20 cellular contexts compared by ENCODE assay signal in the genomic region with DNA sequence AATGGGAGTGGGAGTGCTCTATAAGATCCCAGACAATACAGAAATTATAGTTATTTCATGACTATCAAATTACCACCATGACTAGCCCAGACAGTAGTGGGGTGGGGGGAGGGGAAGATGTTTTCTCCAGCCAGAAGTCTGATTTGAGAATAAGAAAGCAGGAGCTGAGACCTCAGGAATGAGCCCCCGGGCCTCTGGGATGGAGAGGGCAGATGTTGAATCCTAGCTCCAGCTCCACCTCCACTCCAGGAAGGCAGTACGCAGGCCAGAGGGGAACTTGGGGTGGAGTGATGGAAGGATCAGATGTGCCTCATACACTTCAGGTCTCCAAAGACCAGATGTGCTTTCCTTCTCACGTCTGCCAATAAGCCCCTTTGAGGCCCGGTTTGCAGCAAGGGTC. TPM values are rescaled to one million over a fixed set of nuclear protein-coding genes. Genes with fewer than 3 reads are reported as not detected.
DNase-seq lines count a peak whose midpoint lies in the region; TF ChIP-seq lines count a peak whose summit lies in the region.
"Had no signal": no experiment of that assay in that cellular context is flagged by ENCODE, and none has a peak within 500 bp of the region (broad histone marks: within the 10 kb centered on the region; RNA-seq: fewer than 3 reads in every experiment).

No MANE protein-coding gene starts in this region.

- H3K4me1 ChIP-seq in trophoblast cell (ENCODE audit: control insufficient read depth in 1 of 2, insufficient read depth in 2 of 2, low read length in 2 of 2) (peaks cover 2 to 9% of the 10 kb centered on the region in 2 experiments), Peyer's patch (no peaks in the 10 kb centered on the region)

- no peak for TF ChIP-seq POLR2A in Peyer's patch (IDR thresholded peaks at IDR 0.05)

- H3K27me3 ChIP-seq in trophoblast cell (ENCODE audit: insufficient read depth, low read length) (no peaks in the 10 kb centered on the region), Peyer's patch (no peaks in the 10 kb centered on the region)

- no peak overlapping the region for H3K14ac ChIP-seq in trophoblast cell (ENCODE audit: low read length)

- no peak overlapping the region for H3K9ac ChIP-seq in trophoblast cell (ENCODE audit: low read length)
- H3K9ac ChIP-seq: BLaER1 had no signal

- H3K4me3 ChIP-seq in trophoblast cell (ENCODE audit: low read depth, low read length), result no peak overlapping the region
- H3K4me3 ChIP-seq in Peyer's patch, result no peak overlapping the region
- H3K4me3 ChIP-seq: BLaER1, GM23338 had no signal

- H3K79me2 ChIP-seq in trophoblast cell (ENCODE audit: control insufficient read depth, insufficient read depth, low read length, poor library complexity), result no peaks in the 10 kb centered on the region

- H4K91ac ChIP-seq in trophoblast cell (ENCODE audit: low read depth, low read length), result no peak overlapping the region

- no peaks in the 10 kb centered on the region for H3K9me3 ChIP-seq in trophoblast cell (ENCODE audit: insufficient read depth, low read depth, low read length)
- no peaks in the 10 kb centered on the region for H3K9me3 ChIP-seq in Peyer's patch
- H3K9me3 ChIP-seq: BLaER1 had no signal

- no peak overlapping the region for H2BK120ac ChIP-seq in trophoblast cell (ENCODE audit: insufficient read depth, low read length, poor library complexity)

- H3K27me3 Mint-ChIP-seq in endothelial cell (ENCODE audit: unreplicated experiment), result no peaks in the 10 kb centered on the region
- H3K27me3 Mint-ChIP-seq: CD4-positive, alpha-beta memory T cell had no signal

- H3K27ac Mint-ChIP-seq in endothelial cell (ENCODE audit: unreplicated experiment), result peak overlapping the region; percentile 78
- H3K27ac Mint-ChIP-seq: CD14-positive monocyte; CD4-positive, alpha-beta memory T cell; GM23338; HFFc6; IgD-negative memory B cell had no signal

- H4K8ac ChIP-seq in trophoblast cell (ENCODE audit: low read depth, low read length), result no peak overlapping the region

- H3K23ac ChIP-seq in trophoblast cell (ENCODE audit: low read length), result no peak overlapping the region

- H3K18ac ChIP-seq in trophoblast cell (ENCODE audit: low read length), result no peak overlapping the region

- H3K36me3 Mint-ChIP-seq in endothelial cell (ENCODE audit: low read depth, unreplicated experiment), result no peaks in the 10 kb centered on the region
- H3K36me3 Mint-ChIP-seq: CD14-positive monocyte; CD4-positive, alpha-beta memory T cell had no signal

- H3K4me3 Mint-ChIP-seq in endothelial cell (ENCODE audit: unreplicated experiment), result no peak overlapping the region
- H3K4me3 Mint-ChIP-seq: CD14-positive monocyte; CD4-positive, alpha-beta memory T cell; GM23338; HFFc6; IgD-negative memory B cell had no signal

- no CpG with 5 or more reads among the region's 4 CpGs for WGBS in trophoblast cell (ENCODE audit: extremely low coverage, insufficient coverage, insufficient read length)

- H3K4me2 ChIP-seq in trophoblast cell (ENCODE audit: low read length), result no peak overlapping the region
- H3K4me2 ChIP-seq: BLaER1, GM23338 had no signal

- H2BK12ac ChIP-seq in trophoblast cell (ENCODE audit: low read length), result peak overlapping the region; percentile 80

- H3K4ac ChIP-seq in trophoblast cell (ENCODE audit: low read depth, low read length), result no peak overlapping the region

- no peak overlapping the region for H2AFZ ChIP-seq in trophoblast cell (ENCODE audit: insufficient read depth, low read length, poor library complexity)
- H2AFZ ChIP-seq: GM23338 had no signal

- no peak overlapping the region for H2AK5ac ChIP-seq in trophoblast cell (ENCODE audit: low read length)

- no peak overlapping the region for H3K27ac ChIP-seq in trophoblast cell (ENCODE audit: low read depth, low read length)
- no peak overlapping the region for H3K27ac ChIP-seq in caudate nucleus (ENCODE audit: low read depth, low read length)
- H3K27ac ChIP-seq in Peyer's patch, result no peak overlapping the region
- H3K27ac ChIP-seq: 22Rv1, BLaER1, HL-60 had no signal

- H3K36me3 ChIP-seq in trophoblast cell (ENCODE audit: control insufficient read depth in 1 of 2, insufficient read depth in 2 of 2, low read length in 2 of 2) (no peaks in the 10 kb centered on the region), Peyer's patch (no peaks in the 10 kb centered on the region)
- H3K36me3 ChIP-seq: BLaER1 had no signal

- DNase-seq in ELF-1 (ENCODE audit: low read depth, low spot score) (peak; percentile 83), RPMI7951 (ENCODE audit: low read depth) (peak; percentile 61), endothelial cell (ENCODE audit: low spot score) (no peak), trophoblast cell (no peak), HT-29 (ENCODE audit: low spot score) (no peak), caudate nucleus (lab: John Stamatoyannopoulos, UW) (no peak), Peyer's patch (no peak)
- DNase-seq: CD4-positive, alpha-beta memory T cell; DMS153; DMS79; GF-D8; H7; HFFc6; KBM-7 had no signal

- H3K9me3 Mint-ChIP-seq in endothelial cell (ENCODE audit: unreplicated experiment), result no peaks in the 10 kb centered on the region
- H3K9me3 Mint-ChIP-seq: GM23338, HFFc6, IgD-negative memory B cell had no signal

- H3K79me1 ChIP-seq in trophoblast cell (ENCODE audit: low read length), result peaks cover 7% of the 10 kb centered on the region

- no peak overlapping the region for H2BK5ac ChIP-seq in trophoblast cell (ENCODE audit: low read depth, low read length, poor library complexity)

- no peak for TF ChIP-seq CTCF in endothelial cell (IDR thresholded peaks at IDR 0.05; ENCODE audit: unreplicated experiment)
- no peak for TF ChIP-seq CTCF in Peyer's patch (IDR thresholded peaks at IDR 0.05)

- peaks cover 56% of the 10 kb centered on the region for H3K4me1 Mint-ChIP-seq in endothelial cell (ENCODE audit: unreplicated experiment)
- H3K4me1 Mint-ChIP-seq: CD4-positive, alpha-beta memory T cell; IgD-negative memory B cell had no signal

- H4K12ac ChIP-seq in trophoblast cell (ENCODE audit: low read depth, low read length), result no peak overlapping the region

RNA-seq across cellular contexts. Expression of a gene that starts 28.0 kb away (rescaled TPM):
- 10.2 and 11.6 TPM in 2 replicates for total RNA-seq in RPMI7951 (2014; rRNA removed; shearing (Covaris generic))
- total RNA-seq in endothelial cell (ENCODE audit: unreplicated experiment) (82.7 TPM), Peyer's patch (1 to 10 TPM in 3 of 4 donors, under 1 TPM in 1; 0.70 to 5.0 (median 4.1) TPM)
- 2.8 and 2.9 TPM in 2 replicates for polyA plus RNA-seq in trophoblast cell (2013)
- 0.97 and 1.1 TPM in 2 replicates for total RNA-seq in HT-29 (2014; rRNA removed; shearing (Covaris generic))

Comparison
In these comparisons a context has a peak if more than half of its experiments do, and no peak if none do; other contexts are left out.
1. DNase-seq: peak in ELF-1 (single experiment) and RPMI7951 (single experiment); none in endothelial cell (single experiment), trophoblast cell (0 of 2), HT-29 (single experiment), caudate nucleus (0 of 61) and Peyer's patch (0 of 3).